ENCODE assay signal across 1 cellular context in the genomic region with DNA sequence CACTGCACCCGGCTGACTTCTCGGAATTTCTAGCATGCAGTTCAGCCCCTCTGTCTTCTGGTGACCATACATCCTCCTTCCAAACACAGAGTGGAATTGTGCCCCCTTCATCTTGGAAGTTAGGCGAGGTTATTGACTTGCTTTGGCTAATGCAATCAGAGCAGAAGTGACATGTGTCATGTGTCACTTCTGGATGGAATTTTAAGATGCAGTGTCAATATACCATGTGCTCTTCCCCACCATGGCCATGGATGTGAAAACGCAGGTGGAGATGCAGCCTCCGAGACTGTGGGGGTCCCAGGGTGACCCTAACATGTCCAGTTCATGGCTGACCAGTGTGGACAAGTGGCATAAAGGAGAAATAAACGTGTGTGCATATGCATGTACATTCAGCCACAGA.
TF ChIP-seq lines count a peak whose summit lies in the region.

No MANE protein-coding gene starts in this region.

TF ChIP-seq in HepG2, 621 proteins besides CTCF, POLR2A, EP300 and RAD21 (continued from another document):
- TF ChIP-seq, protein P1, sequence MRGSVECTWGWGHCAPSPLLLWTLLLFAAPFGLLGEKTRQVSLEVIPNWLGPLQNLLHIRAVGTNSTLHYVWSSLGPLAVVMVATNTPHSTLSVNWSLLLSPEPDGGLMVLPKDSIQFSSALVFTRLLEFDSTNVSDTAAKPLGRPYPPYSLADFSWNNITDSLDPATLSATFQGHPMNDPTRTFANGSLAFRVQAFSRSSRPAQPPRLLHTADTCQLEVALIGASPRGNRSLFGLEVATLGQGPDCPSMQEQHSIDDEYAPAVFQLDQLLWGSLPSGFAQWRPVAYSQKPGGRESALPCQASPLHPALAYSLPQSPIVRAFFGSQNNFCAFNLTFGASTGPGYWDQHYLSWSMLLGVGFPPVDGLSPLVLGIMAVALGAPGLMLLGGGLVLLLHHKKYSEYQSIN (CRISPR knock-in tag; IDR thresholded peaks at IDR 0.05; ENCODE audit: borderline replicate concordance): no peak
- TF ChIP-seq RCOR2 (CRISPR knock-in tag; IDR thresholded peaks at IDR 0.05) (no peak), ETV6 (CRISPR knock-in tag; conservative IDR thresholded peaks at IDR 0.05) (no peak)
- TF ChIP-seq, protein P2, sequence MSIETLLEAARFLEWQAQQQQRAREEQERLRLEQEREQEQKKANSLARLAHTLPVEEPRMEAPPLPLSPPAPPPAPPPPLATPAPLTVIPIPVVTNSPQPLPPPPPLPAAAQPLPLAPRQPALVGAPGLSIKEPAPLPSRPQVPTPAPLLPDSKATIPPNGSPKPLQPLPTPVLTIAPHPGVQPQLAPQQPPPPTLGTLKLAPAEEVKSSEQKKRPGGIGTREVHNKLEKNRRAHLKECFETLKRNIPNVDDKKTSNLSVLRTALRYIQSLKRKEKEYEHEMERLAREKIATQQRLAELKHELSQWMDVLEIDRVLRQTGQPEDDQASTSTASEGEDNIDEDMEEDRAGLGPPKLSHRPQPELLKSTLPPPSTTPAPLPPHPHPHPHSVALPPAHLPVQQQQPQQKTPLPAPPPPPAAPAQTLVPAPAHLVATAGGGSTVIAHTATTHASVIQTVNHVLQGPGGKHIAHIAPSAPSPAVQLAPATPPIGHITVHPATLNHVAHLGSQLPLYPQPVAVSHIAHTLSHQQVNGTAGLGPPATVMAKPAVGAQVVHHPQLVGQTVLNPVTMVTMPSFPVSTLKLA (IDR thresholded peaks at IDR 0.05): peak; percentile 95
